20 cellular contexts compared by ENCODE assay signal in the genomic region with DNA sequence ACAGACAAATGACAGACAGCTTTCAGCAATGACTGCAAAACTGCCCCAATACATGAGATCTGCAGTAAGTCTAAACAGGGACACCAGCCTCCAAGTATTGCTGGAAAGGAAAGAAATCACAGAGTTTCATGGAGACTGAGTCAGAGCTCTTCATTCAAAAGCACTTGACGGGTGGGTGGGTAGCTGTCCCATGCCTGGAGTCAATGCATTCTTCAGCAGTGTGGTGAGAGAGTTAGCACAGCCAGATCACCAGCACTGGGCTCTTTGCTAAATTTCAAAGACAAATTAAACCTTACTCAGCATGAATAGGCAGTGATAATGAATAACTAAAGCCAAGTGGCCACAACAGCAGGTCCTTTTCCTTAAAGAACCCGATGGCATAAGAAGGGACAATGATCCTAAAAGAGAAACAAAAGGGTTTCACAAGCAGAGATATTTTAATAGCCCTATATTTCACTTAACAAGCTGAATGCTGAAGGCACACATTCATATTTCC.
"Had no signal": no experiment of that assay in that cellular context is flagged by ENCODE, and none has a peak within 500 bp of the region (broad histone marks: within the 10 kb centered on the region; RNA-seq: fewer than 3 reads in every experiment).

No MANE protein-coding gene starts in this region.

- H3K4me3 ChIP-seq: body of pancreas, pancreas, sigmoid colon had no signal

- DNase-seq: activated CD8-positive, alpha-beta memory T cell treated with anti-CD3 and anti-CD28 coated beads for 24 hours; activated CD8-positive, alpha-beta memory T cell treated with anti-CD3 and anti-CD28 coated beads, Interleukin-2, amount 50 U/mL, for 48 hours; activated gamma-delta T cell treated with Interleukin-2 at 50 U/mL for 16 hours; amniotic stem cell; body of pancreas; caudate nucleus; endodermal cell; foreskin melanocyte; glutamatergic neuron; hypothalamus; islet precursor cell; naive thymus-derived CD4-positive, alpha-beta T cell; pancreas; sigmoid colon; stimulated activated CD8-positive, alpha-beta memory T cell treated with anti-CD3 and anti-CD28 coated beads, Interleukin-4, amount 100 ng/mL, for 48 hours; stimulated activated naive CD4-positive, alpha-beta T cell; T1000 had no signal

- H3K36me3 ChIP-seq: pancreas, sigmoid colon had no signal

- H3K9me3 ChIP-seq: pancreas had no signal

- H3K27me3 ChIP-seq: body of pancreas, pancreas, sigmoid colon had no signal

- ATAC-seq: activated CD4-positive, CD25-positive, alpha-beta regulatory T cell treated with anti-CD3 and anti-CD28 coated beads, Interleukin-2, amount 50 U/mL, for 24 hours; body of pancreas; left lobe of liver; naive thymus-derived CD4-positive, alpha-beta T cell; pancreas had no signal

- H3K27ac ChIP-seq: body of pancreas, pancreas, sigmoid colon had no signal

- FAIRE-seq: colon, pancreas had no signal

- H3K4me1 ChIP-seq: body of pancreas, pancreas, sigmoid colon had no signal
